In genomic region chr4:150583287-150584197, GRCh38 we compare ENCODE assay signal across 11 cellular contexts. TPM values are rescaled to one million over a fixed set of nuclear protein-coding genes. Genes with fewer than 3 reads are reported as not detected.
DNase-seq lines count a peak whose midpoint lies in the region; ATAC-seq, FAIRE-seq and TF ChIP-seq lines count a peak whose summit lies in the region.
"Had no signal": no experiment of that assay in that cellular context is flagged by ENCODE, and none has a peak within 500 bp of the region (broad histone marks: within the 10 kb centered on the region; RNA-seq: fewer than 3 reads in every experiment).

No MANE protein-coding gene starts in this region.

- intact Hi-C loops in left lung (cut with DNase I): no loop called here

- TF ChIP-seq CTCF in left lung (IDR thresholded peaks at IDR 0.05) (no peak), smooth muscle cell (IDR thresholded peaks at IDR 0.05; ENCODE audit: borderline replicate concordance, insufficient read depth, poor library complexity, severe bottlenecking) (no peak)

- H3K9ac ChIP-seq in HUES48 (ENCODE audit: low read depth, low read length) (no peak overlapping the region), smooth muscle cell (ENCODE audit: low read depth) (no peak overlapping the region)

- peak; percentile 41 for ATAC-seq in left lung
- ATAC-seq in GM21576 (IDR thresholded peaks at IDR 0.05; ENCODE audit: unreplicated experiment): no peak
- no peak for ATAC-seq in GM18519 (IDR thresholded peaks at IDR 0.05; ENCODE audit: low FRiP score, unreplicated experiment)

- H3F3A ChIP-seq in smooth muscle cell (ENCODE audit: low read depth): no peaks in the 10 kb centered on the region

- DNase-seq in left lung (peak in 1 of 2 donors; percentile 77), smooth muscle cell (lab: John Stamatoyannopoulos, UW; ENCODE audit: unreplicated experiment) (no peak), NCI-H226 (no peak), RCC 7860 (ENCODE audit: low spot score) (no peak)
- DNase-seq: DMS153, NCI-H1417 had no signal

- H3K79me2 ChIP-seq in smooth muscle cell (ENCODE audit: low read depth): no peaks in the 10 kb centered on the region

- WGBS in ectodermal cell, 2 experiments: 0 to 1% methylated on average over 69 of the region's 69 CpGs
- WGBS in smooth muscle cell (ENCODE audit: low lambda C conversion rate): 1% methylated on average over 69 of the region's 69 CpGs

- H3K9me3 ChIP-seq in HUES48 (ENCODE audit: control insufficient read depth, insufficient read depth, low read length) (no peaks in the 10 kb centered on the region), ectodermal cell (ENCODE audit: control insufficient read depth, low read length) (no peaks in the 10 kb centered on the region), left lung (peaks cover 0 to 18% of the 10 kb centered on the region in 2 donors), smooth muscle cell (replicated peaks; ENCODE audit: low read depth) (no peaks in the 10 kb centered on the region)

- H2AFZ ChIP-seq in smooth muscle cell (ENCODE audit: low read depth): no peak overlapping the region

- peaks cover 46% of the 10 kb centered on the region for H3K4me1 ChIP-seq in HUES48 (ENCODE audit: control insufficient read depth, insufficient read depth, low read length)
- peaks cover 3% of the 10 kb centered on the region for H3K4me1 ChIP-seq in ectodermal cell (ENCODE audit: control insufficient read depth, insufficient read depth, low read length)
- no peaks in the 10 kb centered on the region for H3K4me1 ChIP-seq in left lung
- H3K4me1 ChIP-seq in smooth muscle cell (ENCODE audit: low read depth): peaks cover 34% of the 10 kb centered on the region

- peak overlapping the region; percentile 93 for H3K4me2 ChIP-seq in smooth muscle cell

- no peak overlapping the region for H3K27ac ChIP-seq in HUES48 (ENCODE audit: low read depth, low read length)
- no peak overlapping the region for H3K27ac ChIP-seq in ectodermal cell (ENCODE audit: insufficient read depth, low read depth, low read length, poor library complexity, severe bottlenecking)
- no peak overlapping the region for H3K27ac ChIP-seq in left lung
- no peak overlapping the region for H3K27ac ChIP-seq in smooth muscle cell (ENCODE audit: low read depth)

- H3K27me3 ChIP-seq in HUES48 (ENCODE audit: control insufficient read depth, insufficient read depth, low read length) (peaks cover 78% of the 10 kb centered on the region), ectodermal cell (ENCODE audit: control insufficient read depth, insufficient read depth, low read length, poor library complexity, severe bottlenecking) (peaks cover 74% of the 10 kb centered on the region), left lung (no peaks in the 10 kb centered on the region), smooth muscle cell (ENCODE audit: low read depth) (peaks cover 84% of the 10 kb centered on the region)

- H3K36me3 ChIP-seq in HUES48 (ENCODE audit: control insufficient read depth, insufficient read depth, low read length): no peaks in the 10 kb centered on the region
- no peaks in the 10 kb centered on the region for H3K36me3 ChIP-seq in ectodermal cell (ENCODE audit: control insufficient read depth, insufficient read depth, low read length)
- peaks cover 0 to 17% of the 10 kb centered on the region in 2 donors for H3K36me3 ChIP-seq in left lung
- H3K36me3 ChIP-seq in smooth muscle cell (ENCODE audit: low read depth): no peaks in the 10 kb centered on the region

- H3K4me3 ChIP-seq in HUES48 (ENCODE audit: low read depth, low read length) (peak overlapping the region; percentile 72), ectodermal cell (ENCODE audit: insufficient read depth, low read depth, low read length) (peak overlapping the region; percentile 65), left lung (peak overlapping the region; percentile 2 to 23), smooth muscle cell (peak overlapping the region; percentile 50)

- peaks cover 56% of the 10 kb centered on the region for H4K20me1 ChIP-seq in smooth muscle cell (ENCODE audit: low read depth)

- no peak for FAIRE-seq in RCC 7860 (lab: Jason Lieb, UNC)

RNA-seq across cellular contexts. Expression of gene MAB21L2, which starts 1.6 kb away (rescaled TPM):
- polyA plus RNA-seq in ectodermal cell (2013, experiment 1 of 4): 43.0 TPM
- polyA plus RNA-seq in ectodermal cell (2013, experiment 2 of 4): 53.2 TPM
- 39.3 TPM for polyA plus RNA-seq in ectodermal cell (2013, experiment 3 of 4)
- polyA plus RNA-seq in ectodermal cell (2013, experiment 4 of 4): 47.2 TPM
- total RNA-seq in left lung (not detected), smooth muscle cell (1.7 TPM in 2 replicates)
- 0.17 and 0.77 TPM in 2 replicates for polyA plus RNA-seq in smooth muscle cell
- total RNA-seq: subcutaneous adipose tissue had no signal

Comparison
In these comparisons a context has a peak if more than half of its experiments do, and no peak if none do; other contexts are left out.
1. H3K4me3 ChIP-seq: peak in every context shown above with its lines; median percentile 72 in HUES48; 65 in ectodermal cell; 50 in smooth muscle cell; 12 in left lung.